In the genomic region with DNA sequence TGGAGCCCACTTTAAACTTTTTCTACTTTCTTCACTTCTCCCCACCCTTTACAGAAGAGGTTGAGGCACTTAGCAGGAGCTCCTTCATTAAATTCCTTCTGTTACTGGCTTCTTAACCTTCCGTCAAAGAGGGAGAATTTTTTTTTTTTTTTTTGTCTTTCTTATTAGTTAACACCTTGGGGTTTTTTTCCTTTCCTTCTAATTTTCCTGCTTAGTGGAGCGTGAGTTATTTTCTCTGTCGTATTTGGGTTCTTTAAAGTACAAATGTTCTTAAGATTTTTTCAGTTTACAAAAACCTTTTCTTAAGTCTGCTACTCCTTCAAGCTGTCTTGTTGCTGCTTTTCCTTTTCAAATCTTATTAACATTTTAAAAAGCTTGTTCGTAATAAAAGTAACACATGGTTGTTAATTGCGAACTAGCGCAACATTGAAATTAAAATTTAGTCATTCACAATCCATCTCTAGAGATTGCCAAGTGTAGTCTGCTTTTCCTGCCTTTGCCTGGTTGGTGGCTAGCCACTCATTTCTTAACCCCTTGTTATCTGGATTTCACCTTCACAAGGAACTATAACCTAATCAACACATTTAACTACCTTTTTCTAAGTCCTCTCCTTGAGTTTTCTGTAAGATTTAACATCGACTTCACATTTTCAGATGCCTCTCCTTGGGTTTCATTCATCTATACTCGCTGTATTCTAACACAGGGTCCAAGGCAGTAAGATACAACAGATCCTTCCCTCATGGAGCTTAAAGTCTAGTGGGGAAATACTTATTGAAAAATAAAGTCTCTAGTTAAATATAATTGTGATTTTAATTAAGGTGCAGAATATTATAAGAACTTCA, we compare ENCODE assay signal across 1 cellular context.
A peak's percentile ranks its signal among the peaks of the same experiment; 100 is the strongest.
TF ChIP-seq lines count a peak whose summit lies in the region.

No MANE protein-coding gene starts in this region.

TF ChIP-seq in H1, 55 proteins besides CTCF, POLR2A, EP300 and RAD21 (continued from another document):
- TF ChIP-seq RFX5 (IDR thresholded peaks at IDR 0.05; ENCODE audit: borderline replicate concordance, low read depth, low read length) = no peak
- TF ChIP-seq NRF1 (IDR thresholded peaks at IDR 0.05; ENCODE audit: low read depth, low read length) = no peak
- TF ChIP-seq TAF1 (IDR thresholded peaks at IDR 0.05; ENCODE audit: low read depth, low read length) = no peak
- TF ChIP-seq TCF12 (IDR thresholded peaks at IDR 0.05; ENCODE audit: low read depth, low read length) = no peak
- TF ChIP-seq HDAC2 (IDR thresholded peaks at IDR 0.05; ENCODE audit: borderline replicate concordance in 1 of 2, low read depth in 2 of 2, low read length in 2 of 2) = no peak
- no peak for TF ChIP-seq BCL11A (IDR thresholded peaks at IDR 0.05; ENCODE audit: low read depth in 2 of 2, low read length in 2 of 2)
- no peak for TF ChIP-seq RBBP5 (IDR thresholded peaks at IDR 0.05; ENCODE audit: borderline replicate concordance, low read depth, low read length)
- TF ChIP-seq SP4 (IDR thresholded peaks at IDR 0.05; ENCODE audit: low read length) = no peak
- TF ChIP-seq POU5F1 (IDR thresholded peaks at IDR 0.05; ENCODE audit: low read depth, low read length) = 0 out of 2 replicates have a peak, but pooled peaks have one; percentile 8
- peak in 1 of 2 experiments; percentile 24; a peak in 2 of 4 replicates for TF ChIP-seq SIN3A (conservative IDR thresholded peaks at IDR 0.05 in 1 of 2, IDR thresholded peaks at IDR 0.05 in 1 of 2; ENCODE audit: low read depth in 1 of 2, low read length in 2 of 2)
- no peak for TF ChIP-seq CHD2 (IDR thresholded peaks at IDR 0.05; ENCODE audit: low read length)
- TF ChIP-seq PHF8 (conservative IDR thresholded peaks at IDR 0.05; ENCODE audit: low read depth, low read length) = no peak
- no peak for TF ChIP-seq CBX8 (IDR thresholded peaks at IDR 0.05; ENCODE audit: borderline replicate concordance, low read depth, low read length)
